9 cellular contexts compared by ENCODE assay signal in the genomic region with DNA sequence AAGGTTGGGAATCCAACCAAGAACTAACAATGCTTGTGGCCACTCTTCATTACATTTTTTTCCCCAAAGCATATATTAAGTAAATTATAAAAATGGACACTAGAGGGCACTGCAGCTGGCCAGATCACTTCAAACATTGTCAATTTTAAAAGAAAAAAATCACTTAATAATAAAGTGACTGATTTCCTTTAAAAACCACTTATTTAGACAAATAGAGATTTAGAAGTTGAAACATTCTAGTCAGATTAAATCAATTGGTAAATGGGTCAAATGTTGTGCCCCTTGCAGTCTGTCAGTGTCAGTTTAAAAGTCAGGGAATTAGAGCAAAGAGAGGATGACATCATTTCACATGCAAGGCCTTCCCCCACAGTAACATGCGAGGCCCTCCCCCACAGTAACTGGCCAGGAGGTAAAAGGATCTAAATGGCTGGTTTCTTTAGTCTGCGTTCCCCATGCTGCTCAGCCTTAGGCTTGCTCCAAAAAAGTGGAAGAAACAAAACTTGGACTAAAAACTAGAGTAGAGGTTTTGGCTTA.
DNase-seq lines count a peak whose midpoint lies in the region; ATAC-seq and TF ChIP-seq lines count a peak whose summit lies in the region.
"Had no signal": no experiment of that assay in that cellular context is flagged by ENCODE, and none has a peak within 500 bp of the region (broad histone marks: within the 10 kb centered on the region; RNA-seq: fewer than 3 reads in every experiment).

No MANE protein-coding gene starts in this region.

- H3K4me3 Mint-ChIP-seq in T-helper 17 cell: no peak overlapping the region

- peak; percentile 63 for DNase-seq in DMS79 treated with DMSO at 0.1 percent for 48 hours (lab: John Stamatoyannopoulos, UW)
- no peak for DNase-seq in DMS79 (lab: John Stamatoyannopoulos, UW)
- peak; percentile 66 for DNase-seq in NCI-H1092 treated with DMSO at 0.1 percent for 48 hours (lab: John Stamatoyannopoulos, UW)
- no peak for DNase-seq in T-helper 17 cell
- DNase-seq in gastrocnemius medialis: no peak
- DNase-seq in effector CD4-positive, alpha-beta T cell: no peak

- WGBS in gastroesophageal sphincter (ENCODE audit: low coverage in 1 of 2), 2 donors: 7 to 25% methylated on average over 2 of the region's 2 CpGs

- H3K4me1 ChIP-seq in gastroesophageal sphincter (peaks cover 3 to 96% (median 13%) of the 10 kb centered on the region in 3 donors), gastrocnemius medialis (peaks cover 0 to 6% of the 10 kb centered on the region in 2 donors)

- in situ Hi-C loops in gastrocnemius medialis (cut with MboI; ENCODE audit: low sequenced_read_pairs in 4 of 4): no loop called here

- no peaks in the 10 kb centered on the region for H3K4me1 Mint-ChIP-seq in T-helper 17 cell

- no peak for TF ChIP-seq EP300 in gastroesophageal sphincter (IDR thresholded peaks at IDR 0.05)

- H3K4me3 ChIP-seq in gastroesophageal sphincter (no peak overlapping the region), gastrocnemius medialis (no peak overlapping the region)
- H3K4me3 ChIP-seq: BLaER1 had no signal

- no peaks in the 10 kb centered on the region for H3K36me3 Mint-ChIP-seq in T-helper 17 cell (ENCODE audit: low read depth)

- H3K9me3 ChIP-seq in T-helper 17 cell (ENCODE audit: control insufficient read depth, low read length, poor library complexity, severe bottlenecking) (no peaks in the 10 kb centered on the region), gastroesophageal sphincter (no peaks in the 10 kb centered on the region), gastrocnemius medialis (no peaks in the 10 kb centered on the region)
- H3K9me3 ChIP-seq: BLaER1 had no signal

- TF ChIP-seq CTCF in gastroesophageal sphincter (IDR thresholded peaks at IDR 0.05): peak; percentile 59 to 71 (median 68)
- peak; percentile 51 to 73 (median 57) for TF ChIP-seq CTCF in gastrocnemius medialis (IDR thresholded peaks at IDR 0.05 in 4 of 5, conservative IDR thresholded peaks at IDR 0.05 in 1 of 5)

- ATAC-seq in T-helper 17 cell: peak; percentile 50
- peak; percentile 63 for ATAC-seq in gastroesophageal sphincter
- no peak for ATAC-seq in gastrocnemius medialis
- no peak for ATAC-seq in HG02885 (IDR thresholded peaks at IDR 0.05; ENCODE audit: poor library complexity, unreplicated experiment)

- TF ChIP-seq POLR2A in gastroesophageal sphincter (IDR thresholded peaks at IDR 0.05) (no peak), gastrocnemius medialis (IDR thresholded peaks at IDR 0.05) (no peak)

- intact Hi-C loops in gastrocnemius medialis (cut with DNase I; ENCODE audit: low total_unique reads): loop anchor here (1.0 kb wide), 1 partner anchor 475 kb away; no protein-coding TSS in a partner anchor

- H3K27ac Mint-ChIP-seq in T-helper 17 cell: no peak overlapping the region

- H3K36me3 ChIP-seq in gastroesophageal sphincter: no peaks in the 10 kb centered on the region
- H3K36me3 ChIP-seq in gastrocnemius medialis: no peaks in the 10 kb centered on the region
- H3K36me3 ChIP-seq: BLaER1 had no signal

- H3K27me3 ChIP-seq in gastroesophageal sphincter (no peaks in the 10 kb centered on the region), gastrocnemius medialis (no peaks in the 10 kb centered on the region)

- H3K27ac ChIP-seq in gastroesophageal sphincter (peak overlapping the region; percentile 20 to 69 (median 54)), gastrocnemius medialis (no peak overlapping the region)
- H3K27ac ChIP-seq: BLaER1 had no signal

- H3K27me3 Mint-ChIP-seq in T-helper 17 cell: peaks cover 41% of the 10 kb centered on the region

Comparison
In these comparisons a context has a peak if more than half of its experiments do, and no peak if none do; other contexts are left out.
1. DNase-seq: peak in DMS79 treated with DMSO at 0.1 percent for 48 hours (single experiment) and NCI-H1092 treated with DMSO at 0.1 percent for 48 hours (single experiment); none in DMS79 (single experiment), T-helper 17 cell (0 of 3), gastrocnemius medialis (0 of 2) and effector CD4-positive, alpha-beta T cell (single experiment).
2. ATAC-seq: peak in T-helper 17 cell (single experiment) and gastroesophageal sphincter (single experiment); none in gastrocnemius medialis (0 of 2) and HG02885 (single experiment).
3. H3K27ac ChIP-seq: peak in gastroesophageal sphincter (4 of 4); none in gastrocnemius medialis (0 of 4).